ENCODE assay signal across 8 cellular contexts in the genomic region with DNA sequence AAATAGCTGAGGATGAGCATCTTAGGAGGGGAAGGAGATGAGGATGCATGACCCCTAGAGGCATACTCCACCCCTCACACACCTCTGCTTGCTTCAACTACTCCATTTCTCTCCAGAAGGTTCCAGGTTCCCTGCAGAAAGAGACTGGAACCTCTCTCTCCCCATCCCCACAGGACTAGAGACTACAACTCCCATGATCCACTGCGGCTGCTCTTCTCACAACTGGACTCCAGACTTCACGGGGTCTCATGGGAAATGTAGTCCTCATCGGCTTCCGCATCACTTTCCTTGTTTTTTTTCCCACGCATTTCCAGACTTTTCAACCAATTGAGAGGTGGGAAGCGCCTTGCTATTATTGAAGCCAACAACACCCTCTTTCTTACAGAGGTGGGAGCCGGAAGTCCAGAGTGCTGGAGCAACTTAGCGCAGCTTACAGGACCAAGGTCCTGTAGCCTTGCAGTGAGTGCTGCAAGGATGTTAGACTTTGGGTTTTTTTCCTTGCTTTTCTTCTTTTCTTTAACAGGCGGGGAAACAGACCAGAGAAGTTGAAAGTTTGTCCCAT. TPM values are rescaled to one million over a fixed set of nuclear protein-coding genes. Genes with fewer than 3 reads are reported as not detected.
DNase-seq lines count a peak whose midpoint lies in the region; ATAC-seq and TF ChIP-seq lines count a peak whose summit lies in the region.

No MANE protein-coding gene starts in this region.

- H3K36me3 Mint-ChIP-seq in activated B cell treated with CpG ODN at 0.5 μM for 24 hours (ENCODE audit: low read depth) (peaks cover 4% of the 10 kb centered on the region), immature natural killer cell (peaks cover 7 to 8% (median 7%) of the 10 kb centered on the region in 3 donors)

- peaks cover 0 to 35% (median 0%) of the 10 kb centered on the region in 8 donors for H3K9me3 ChIP-seq in spleen

- no peak for TF ChIP-seq POLR2A in spleen (IDR thresholded peaks at IDR 0.05)

- no peak overlapping the region for H3K27ac Mint-ChIP-seq in activated B cell treated with CpG ODN at 0.5 μM for 24 hours
- peak overlapping the region in 2 of 6 donors; percentile 63 to 69 for H3K27ac Mint-ChIP-seq in immature natural killer cell

- peak; percentile 92 for ATAC-seq in activated B cell treated with CpG ODN at 0.5 μM for 24 hours (ENCODE audit: low read depth)
- ATAC-seq in GM19452 (IDR thresholded peaks at IDR 0.05; ENCODE audit: unreplicated experiment) = no peak
- no peak for ATAC-seq in HG03457 (IDR thresholded peaks at IDR 0.05; ENCODE audit: unreplicated experiment)

- peaks cover 8% of the 10 kb centered on the region for H3K9me3 Mint-ChIP-seq in activated B cell treated with CpG ODN at 0.5 μM for 24 hours
- H3K9me3 Mint-ChIP-seq in immature natural killer cell = peaks cover 0 to 22% (median 4%) of the 10 kb centered on the region in 6 donors

- H3K4me3 ChIP-seq in spleen = peak overlapping the region in 6 of 8 donors; percentile 17 to 63 (median 22)

- POLR2A ChIA-PET in activated B cell treated with CpG ODN at 0.5 μM for 24 hours (lab: Charles Lee) = no interaction called here

- TF ChIP-seq CTCF in activated B cell treated with CpG ODN at 0.5 μM for 24 hours (IDR thresholded peaks at IDR 0.05) (no peak), spleen (IDR thresholded peaks at IDR 0.05 in 8 of 11, conservative IDR thresholded peaks at IDR 0.05 in 3 of 11) (no peak)

- WGBS in spleen, 5 donors = 2 to 6% (median 4%) methylated on average over 9 of the region's 9 CpGs

- intact Hi-C loops in activated B cell treated with CpG ODN at 0.5 μM for 24 hours (cut with micrococcal nuclease) (no loop called here), spleen (cut with DNase I; ENCODE audit: low total_unique reads) (no loop called here)

- H3K4me1 Mint-ChIP-seq in activated B cell treated with CpG ODN at 0.5 μM for 24 hours (peaks cover 12% of the 10 kb centered on the region), immature natural killer cell (peaks cover 32 to 34% of the 10 kb centered on the region in 2 donors)

- CTCF ChIA-PET in activated B cell treated with CpG ODN at 0.5 μM for 24 hours (lab: Charles Lee) = no interaction called here

- H3K36me3 ChIP-seq in spleen = no peaks in the 10 kb centered on the region

- peak; percentile 37 for DNase-seq in GM04503 (ENCODE audit: low read depth)
- peak; percentile 20 for DNase-seq in NCI-H2029 treated with DMSO at 0.1 percent for 48 hours (lab: John Stamatoyannopoulos, UW)
- DNase-seq in activated B cell treated with CpG ODN at 0.5 μM for 24 hours = peak; percentile 27
- DNase-seq in central memory CD4-positive, alpha-beta T cell = peak; percentile 59
- peak; percentile 50 to 62 (median 58) for DNase-seq in immature natural killer cell
- DNase-seq in spleen = no peak

- peaks cover 0 to 45% (median 23%) of the 10 kb centered on the region in 6 donors for H3K4me1 ChIP-seq in spleen

- H3K27me3 Mint-ChIP-seq in activated B cell treated with CpG ODN at 0.5 μM for 24 hours = peaks cover 45% of the 10 kb centered on the region
- H3K27me3 Mint-ChIP-seq in immature natural killer cell (ENCODE audit: low read depth in 3 of 3) = peaks cover 11 to 36% (median 22%) of the 10 kb centered on the region in 3 donors

- peak overlapping the region; percentile 82 for H3K4me3 Mint-ChIP-seq in activated B cell treated with CpG ODN at 0.5 μM for 24 hours
- H3K4me3 Mint-ChIP-seq in immature natural killer cell = peak overlapping the region; percentile 76 to 91 (median 83)

- no peak overlapping the region for H3K27ac ChIP-seq in spleen

- peaks cover 0 to 99% (median 62%) of the 10 kb centered on the region in 7 donors for H3K27me3 ChIP-seq in spleen (replicated peaks in 1 of 7)

RNA-seq across cellular contexts. Expression of a gene that starts 13.9 kb away (rescaled TPM):
- total RNA-seq in activated B cell treated with CpG ODN at 0.5 μM for 24 hours = not detected in 2 replicates
- polyA plus RNA-seq in immature natural killer cell = not detected
- total RNA-seq in spleen = not detected
- polyA plus RNA-seq in spleen = not detected

RNA-seq across cellular contexts. Expression of a gene that starts 14.8 kb away (rescaled TPM):
- not detected in 2 replicates for total RNA-seq in activated B cell treated with CpG ODN at 0.5 μM for 24 hours
- polyA plus RNA-seq in immature natural killer cell = not detected
- total RNA-seq in spleen = under 1 TPM in 3 of 7 donors, not detected in 4; 0.03 to 0.11 (median 0.06) TPM
- under 1 TPM in 1 of 3 donors, not detected in 2; 0.02 TPM for polyA plus RNA-seq in spleen
